ENCODE assay signal across 15 cellular contexts in genomic region chr15:44623178-44623577, GRCh38.
"Had no signal": no experiment of that assay in that cellular context is flagged by ENCODE, and none has a peak within 500 bp of the region (broad histone marks: within the 10 kb centered on the region; RNA-seq: fewer than 3 reads in every experiment).

No MANE protein-coding gene starts in this region.

- H3K9me3 ChIP-seq: esophagus muscularis mucosa, heart right ventricle, thoracic aorta, upper lobe of left lung had no signal

- H3K27me3 ChIP-seq: esophagus muscularis mucosa, heart right ventricle, upper lobe of left lung had no signal

- H3K9me3 Mint-ChIP-seq: activated naive CD4-positive, alpha-beta T cell treated with anti-CD3 and anti-CD28 coated beads for 36 hours; neural crest cell had no signal

- H3K27me3 Mint-ChIP-seq: progenitor cell of endocrine pancreas had no signal

- H3K27ac ChIP-seq: esophagus muscularis mucosa, heart right ventricle, thoracic aorta, upper lobe of left lung had no signal

- ATAC-seq: activated CD4-positive, CD25-positive, alpha-beta regulatory T cell treated with anti-CD3 and anti-CD28 coated beads, Interleukin-2, amount 50 U/mL, for 24 hours; heart right ventricle; left ventricle myocardium superior had no signal

- DNase-seq: activated CD4-positive, alpha-beta T cell treated with anti-CD3 and anti-CD28 coated beads, Interleukin-2, amount 50 U/mL, for 48 hours; activated CD8-positive, alpha-beta memory T cell treated with anti-CD3 and anti-CD28 coated beads, Interleukin-2, amount 50 U/mL, for 48 hours; activated naive CD4-positive, alpha-beta T cell treated with anti-CD3 and anti-CD28 coated beads for 36 hours; amniotic stem cell; dermis blood vessel endothelial cell; effector memory CD4-positive, alpha-beta T cell; heart right ventricle; kidney glomerular epithelial cell; left ventricle myocardium superior; upper lobe of left lung had no signal

- H3K27ac Mint-ChIP-seq: activated naive CD4-positive, alpha-beta T cell treated with anti-CD3 and anti-CD28 coated beads for 36 hours; progenitor cell of endocrine pancreas had no signal

- H3K4me1 Mint-ChIP-seq: neural crest cell had no signal

- H3K4me3 Mint-ChIP-seq: activated naive CD4-positive, alpha-beta T cell treated with anti-CD3 and anti-CD28 coated beads for 36 hours; neural crest cell had no signal
